In genomic region chr6:45455408-45455807, GRCh38 we compare ENCODE assay signal across 27 cellular contexts.
"Had no signal": no experiment of that assay in that cellular context is flagged by ENCODE, and none has a peak within 500 bp of the region (broad histone marks: within the 10 kb centered on the region; RNA-seq: fewer than 3 reads in every experiment).

No MANE protein-coding gene starts in this region.

- H3K9me3 ChIP-seq: left lung, lower lobe of right lung, mucosa of descending colon, ovary, right atrium auricular region, right lobe of liver, stomach, testis, thyroid gland, uterus had no signal

- H3K4me3 Mint-ChIP-seq: immature natural killer cell; natural killer cell treated with Interleukin-12 subunit alpha and Interleukin-12 subunit beta and Interleukin-15 and Interleukin-18, amount 100 ng/mL, for 72 hours; stimulated activated naive B cell treated with anti-CD40 and anti-IgM and Interleukin-4, amounts not matched to agents 10 μg/mL and 1 μg/mL and 100 μg/mL, for 72 hours had no signal

- DNase-seq: hypothalamus; immature natural killer cell; kidney; left colon; left lung; lower lobe of right lung; mammary epithelial cell; midbrain; mucosa of descending colon; naive thymus-derived CD4-positive, alpha-beta T cell; ovary; right lobe of liver; stimulated activated CD4-positive, alpha-beta T cell treated with anti-CD3 and anti-CD28 coated beads, Interleukin-12 subunit alpha, Interleukin-12 subunit beta, amount 100 ng/mL, for 4 hours; stimulated activated CD4-positive, alpha-beta T cell treated with anti-CD3 and anti-CD28 coated beads, Interleukin-15, amount 100 ng/mL, for 24 hours; stimulated activated CD4-positive, alpha-beta T cell treated with anti-CD3 and anti-CD28 coated beads, Interleukin-2, amount 100 ng/mL, for 24 hours; stimulated activated CD4-positive, alpha-beta T cell treated with anti-CD3 and anti-CD28 coated beads, Interleukin-4, amount 100 ng/mL, for 1 hour; stimulated activated naive B cell treated with anti-CD40 and anti-IgM and Interleukin-4, amounts not matched to agents 10 μg/mL and 1 μg/mL and 100 μg/mL, for 72 hours; stimulated activated naive CD8-positive, alpha-beta T cell treated with anti-CD3 and anti-CD28 coated beads, Interleukin-15, Interleukin-2, amounts not matched to agents 100 U/mL and 50 U/mL, for 24 hours; stomach; testis; thyroid gland; trophoblast cell; uterus had no signal

- FAIRE-seq: islet of Langerhans had no signal

- H3K36me3 Mint-ChIP-seq: immature natural killer cell; stimulated activated naive B cell treated with anti-CD40 and anti-IgM and Interleukin-4, amounts not matched to agents 10 μg/mL and 1 μg/mL and 100 μg/mL, for 72 hours had no signal

- H3K27me3 ChIP-seq: left lung, ovary, right atrium auricular region, right lobe of liver, stomach, testis, thyroid gland, uterus had no signal

- H3K36me3 ChIP-seq: left lung, lower lobe of right lung, ovary, right atrium auricular region, right lobe of liver, stomach, thyroid gland, uterus had no signal

- H3K27ac Mint-ChIP-seq: immature natural killer cell; naive thymus-derived CD4-positive, alpha-beta T cell; natural killer cell treated with Interleukin-12 subunit alpha and Interleukin-12 subunit beta and Interleukin-15 and Interleukin-18, amount 100 ng/mL, for 72 hours; progenitor cell of endocrine pancreas; stimulated activated naive B cell treated with anti-CD40 and anti-IgM and Interleukin-4, amounts not matched to agents 10 μg/mL and 1 μg/mL and 100 μg/mL, for 72 hours had no signal

- H3K27ac ChIP-seq: left lung, lower lobe of right lung, ovary, right atrium auricular region, right lobe of liver, testis, thyroid gland, uterus had no signal

- H3K4me1 Mint-ChIP-seq: stimulated activated naive B cell treated with anti-CD40 and anti-IgM and Interleukin-4, amounts not matched to agents 10 μg/mL and 1 μg/mL and 100 μg/mL, for 72 hours had no signal

- H3K4me3 ChIP-seq: left lung, lower lobe of right lung, mucosa of descending colon, ovary, right atrium auricular region, right lobe of liver, stomach, testis, thyroid gland, uterus had no signal

- ATAC-seq: left colon; left lung; lower lobe of right lung; mucosa of descending colon; naive thymus-derived CD4-positive, alpha-beta T cell; natural killer cell treated with Interleukin-12 subunit alpha and Interleukin-12 subunit beta and Interleukin-15 and Interleukin-18, amount 100 ng/mL, for 72 hours; right lobe of liver; stimulated activated naive B cell treated with anti-CD40 and anti-IgM and Interleukin-4, amounts not matched to agents 10 μg/mL and 1 μg/mL and 100 μg/mL, for 72 hours; stimulated activated naive CD8-positive, alpha-beta T cell treated with anti-CD3 and anti-CD28 coated beads, Interleukin-15, Interleukin-2, amounts not matched to agents 100 U/mL and 50 U/mL, for 24 hours had no signal

- H3K9me3 Mint-ChIP-seq: immature natural killer cell; natural killer cell treated with Interleukin-12 subunit alpha and Interleukin-12 subunit beta and Interleukin-15 and Interleukin-18, amount 100 ng/mL, for 72 hours; stimulated activated naive B cell treated with anti-CD40 and anti-IgM and Interleukin-4, amounts not matched to agents 10 μg/mL and 1 μg/mL and 100 μg/mL, for 72 hours had no signal

- H3K4me1 ChIP-seq: right atrium auricular region, right lobe of liver, testis, uterus had no signal
